2 cellular contexts compared by ENCODE assay signal in genomic region chr5:33321026-33321425, GRCh38.
TF ChIP-seq lines count a peak whose summit lies in the region.

No MANE protein-coding gene starts in this region.

TF ChIP-seq in HEK293, 187 proteins besides CTCF, POLR2A, EP300 and RAD21 (continued from another document):
- TF ChIP-seq, protein P1, sequence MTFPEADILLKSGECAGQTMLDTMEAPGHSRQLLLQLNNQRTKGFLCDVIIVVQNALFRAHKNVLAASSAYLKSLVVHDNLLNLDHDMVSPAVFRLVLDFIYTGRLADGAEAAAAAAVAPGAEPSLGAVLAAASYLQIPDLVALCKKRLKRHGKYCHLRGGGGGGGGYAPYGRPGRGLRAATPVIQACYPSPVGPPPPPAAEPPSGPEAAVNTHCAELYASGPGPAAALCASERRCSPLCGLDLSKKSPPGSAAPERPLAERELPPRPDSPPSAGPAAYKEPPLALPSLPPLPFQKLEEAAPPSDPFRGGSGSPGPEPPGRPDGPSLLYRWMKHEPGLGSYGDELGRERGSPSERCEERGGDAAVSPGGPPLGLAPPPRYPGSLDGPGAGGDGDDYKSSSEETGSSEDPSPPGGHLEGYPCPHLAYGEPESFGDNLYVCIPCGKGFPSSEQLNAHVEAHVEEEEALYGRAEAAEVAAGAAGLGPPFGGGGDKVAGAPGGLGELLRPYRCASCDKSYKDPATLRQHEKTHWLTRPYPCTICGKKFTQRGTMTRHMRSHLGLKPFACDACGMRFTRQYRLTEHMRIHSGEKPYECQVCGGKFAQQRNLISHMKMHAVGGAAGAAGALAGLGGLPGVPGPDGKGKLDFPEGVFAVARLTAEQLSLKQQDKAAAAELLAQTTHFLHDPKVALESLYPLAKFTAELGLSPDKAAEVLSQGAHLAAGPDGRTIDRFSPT (tag by site-specific recombination; IDR thresholded peaks at IDR 0.05), result no peak
- TF ChIP-seq ZNF776 (tag by site-specific recombination; IDR thresholded peaks at IDR 0.05; ENCODE audit: borderline replicate concordance), result no peak
- no peak for TF ChIP-seq ZBTB11 (tag by site-specific recombination; conservative IDR thresholded peaks at IDR 0.05; ENCODE audit: low read depth)
- no peak for TF ChIP-seq ZNF354C (tag by site-specific recombination; IDR thresholded peaks at IDR 0.05; ENCODE audit: borderline replicate concordance, low read depth)
- no peak for TF ChIP-seq ZNF174 (tag by site-specific recombination; IDR thresholded peaks at IDR 0.05)
- TF ChIP-seq ZNF658 (tag by site-specific recombination; IDR thresholded peaks at IDR 0.05), result no peak

TF ChIP-seq in WTC11, 78 proteins besides CTCF, POLR2A, EP300 and RAD21 (continued from another document):
- TF ChIP-seq ZNF532 (CRISPR knock-in tag; IDR thresholded peaks at IDR 0.05; ENCODE audit: borderline replicate concordance) (no peak), NFYB (CRISPR knock-in tag; conservative IDR thresholded peaks at IDR 0.05; ENCODE audit: low read depth) (no peak), ARID4B (CRISPR knock-in tag; IDR thresholded peaks at IDR 0.05; ENCODE audit: borderline replicate concordance) (no peak), FOXP1 (CRISPR knock-in tag; IDR thresholded peaks at IDR 0.05; ENCODE audit: borderline replicate concordance) (no peak), RELA (CRISPR knock-in tag; IDR thresholded peaks at IDR 0.05; ENCODE audit: borderline replicate concordance) (no peak), STAT6 (CRISPR knock-in tag; conservative IDR thresholded peaks at IDR 0.05; ENCODE audit: low read depth) (no peak), MXD4 (CRISPR knock-in tag; IDR thresholded peaks at IDR 0.05; ENCODE audit: borderline replicate concordance) (no peak), ZBTB21 (CRISPR knock-in tag; IDR thresholded peaks at IDR 0.05; ENCODE audit: borderline replicate concordance) (no peak)
- TF ChIP-seq, protein P2, sequence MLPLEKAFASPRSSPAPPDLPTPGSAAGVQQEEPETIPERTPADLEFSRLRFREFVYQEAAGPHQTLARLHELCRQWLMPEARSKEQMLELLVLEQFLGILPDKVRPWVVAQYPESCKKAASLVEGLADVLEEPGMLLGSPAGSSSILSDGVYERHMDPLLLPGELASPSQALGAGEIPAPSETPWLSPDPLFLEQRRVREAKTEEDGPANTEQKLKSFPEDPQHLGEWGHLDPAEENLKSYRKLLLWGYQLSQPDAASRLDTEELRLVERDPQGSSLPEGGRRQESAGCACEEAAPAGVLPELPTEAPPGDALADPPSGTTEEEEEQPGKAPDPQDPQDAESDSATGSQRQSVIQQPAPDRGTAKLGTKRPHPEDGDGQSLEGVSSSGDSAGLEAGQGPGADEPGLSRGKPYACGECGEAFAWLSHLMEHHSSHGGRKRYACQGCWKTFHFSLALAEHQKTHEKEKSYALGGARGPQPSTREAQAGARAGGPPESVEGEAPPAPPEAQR (CRISPR knock-in tag; IDR thresholded peaks at IDR 0.05), result no peak
